Comparison of ENCODE assay signal across 12 cellular contexts in the genomic region with DNA sequence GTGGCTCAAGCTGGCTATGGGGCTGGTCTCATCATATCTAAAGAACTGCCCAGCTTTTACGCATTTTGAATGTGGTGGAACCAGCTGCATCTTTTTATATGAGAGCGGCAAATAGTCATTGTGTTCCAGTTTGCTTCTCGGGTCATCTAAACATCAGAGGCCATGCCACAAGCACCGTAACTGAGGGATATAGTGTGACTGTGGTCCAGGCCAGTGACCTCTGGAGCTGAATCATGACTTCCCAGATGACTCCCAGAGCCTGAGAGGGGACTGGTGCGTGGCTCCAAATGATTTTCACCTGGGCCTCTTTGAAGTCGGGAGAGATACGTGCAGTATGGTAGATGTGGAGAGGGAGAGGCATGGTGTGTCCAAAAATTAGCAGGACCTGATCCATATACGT.
A peak's percentile ranks its signal among the peaks of the same experiment; 100 is the strongest.
DNase-seq lines count a peak whose midpoint lies in the region; FAIRE-seq and TF ChIP-seq lines count a peak whose summit lies in the region.
"Had no signal": no experiment of that assay in that cellular context is flagged by ENCODE, and none has a peak within 500 bp of the region (broad histone marks: within the 10 kb centered on the region; RNA-seq: fewer than 3 reads in every experiment).

No MANE protein-coding gene starts in this region.

- peaks cover 79% of the 10 kb centered on the region for H3K79me2 ChIP-seq in keratinocyte (ENCODE audit: control insufficient read depth, insufficient read depth, low read length)

- dilution Hi-C loops in keratinocyte (cut with MboI; ENCODE audit: extremely low pct_ligation_motif_present, low sequenced_read_pairs) = no loop called here

- H3K9ac ChIP-seq in keratinocyte (ENCODE audit: control insufficient read depth, extremely low read depth, insufficient read depth, low read length) = peak overlapping the region; percentile 32

- FAIRE-seq in keratinocyte (lab: Jason Lieb, UNC) = no peak

- H3K9me1 ChIP-seq in keratinocyte (ENCODE audit: control insufficient read depth, extremely low read depth, insufficient read depth, low read length) = no peaks in the 10 kb centered on the region

- intact Hi-C loops in adrenal gland (cut with DNase I) = no loop called here

- no peak for TF ChIP-seq POLR2A in adrenal gland (IDR thresholded peaks at IDR 0.05)

- peak overlapping the region; percentile 23 for H3K4me2 ChIP-seq in keratinocyte (ENCODE audit: control insufficient read depth, extremely low read depth, insufficient read depth, low read depth, low read length)
- H3K4me2 ChIP-seq: GM23338 had no signal

- H3K9me3 ChIP-seq in adrenal gland (replicated peaks in 1 of 3) (no peaks in the 10 kb centered on the region), keratinocyte (ENCODE audit: control insufficient read depth, low read depth, low read length) (no peaks in the 10 kb centered on the region)

- H4K20me1 ChIP-seq in keratinocyte (ENCODE audit: control insufficient read depth, extremely low read depth, insufficient read depth, low read length) = peaks cover 7% of the 10 kb centered on the region

- no peak overlapping the region for H3K4me3 ChIP-seq in adrenal gland
- H3K4me3 ChIP-seq in keratinocyte (ENCODE audit: control insufficient read depth in 2 of 3, extremely low read depth in 1 of 3, insufficient read depth in 2 of 3, low read depth in 1 of 3, low read length in 3 of 3) = no peak overlapping the region
- H3K4me3 ChIP-seq: GM23338 had no signal

- peaks cover 15 to 20% of the 10 kb centered on the region in 2 donors for H3K4me1 ChIP-seq in adrenal gland (replicated peaks in 1 of 2)
- H3K4me1 ChIP-seq in keratinocyte (ENCODE audit: control insufficient read depth, extremely low read depth, insufficient read depth, low read length) = peaks cover 43% of the 10 kb centered on the region

- H3K27ac ChIP-seq in adrenal gland = peak overlapping the region in 4 of 5 donors; percentile 8 to 85 (median 84)
- H3K27ac ChIP-seq in keratinocyte (ENCODE audit: control insufficient read depth, insufficient read depth, low read length) = peak overlapping the region; percentile 70

- DNase-seq in ELR (ENCODE audit: low read depth) (peak; percentile 56), adrenal gland (peak in 5 of 7 donors; percentile 33 to 57 (median 38)), keratinocyte (ENCODE audit: low read depth, low spot score) (no peak), renal cortical epithelial cell (ENCODE audit: low read depth) (peak; percentile 46), mesenteric fat pad (ENCODE audit: low spot score) (no peak), RPMI8226 (no peak), NCI-H2081 (lab: John Stamatoyannopoulos, UW) (no peak), GM10266 (ENCODE audit: extremely low spot score) (no peak)
- DNase-seq: activated CD4-positive, alpha-beta T cell treated with anti-CD3 and anti-CD28 coated beads, Interleukin-2, amount 50 U/mL, for 48 hours; activated gamma-delta T cell treated with Interleukin-2 at 50 U/mL for 16 hours; T-helper 17 cell had no signal

- TF ChIP-seq CTCF in adrenal gland (IDR thresholded peaks at IDR 0.05) (no peak), keratinocyte (optimal IDR thresholded peaks at IDR 0.05 in 1 of 3, IDR thresholded peaks at IDR 0.05 in 1 of 3, conservative IDR thresholded peaks at IDR 0.05 in 1 of 3; ENCODE audit: extremely low read depth in 1 of 3, insufficient read depth in 2 of 3, low read length in 3 of 3) (no peak), GM10266 (IDR thresholded peaks at IDR 0.05; ENCODE audit: control insufficient read depth, insufficient read depth, low read depth, missing control alignments) (no peak)

- no peaks in the 10 kb centered on the region for H3K27me3 ChIP-seq in adrenal gland
- no peaks in the 10 kb centered on the region for H3K27me3 ChIP-seq in keratinocyte (ENCODE audit: control insufficient read depth, extremely low read depth, insufficient read depth, low read length)

- WGBS in adrenal gland, 4 donors = 72 to 80% (median 80%) methylated on average over 8 of the region's 8 CpGs

- H2AFZ ChIP-seq in keratinocyte (ENCODE audit: control insufficient read depth, low read length) = no peak overlapping the region
- H2AFZ ChIP-seq: GM23338 had no signal

- H3K36me3 ChIP-seq in adrenal gland (replicated peaks in 1 of 2) (no peaks in the 10 kb centered on the region), keratinocyte (ENCODE audit: control insufficient read depth in 2 of 2, extremely low read depth in 1 of 2, insufficient read depth in 2 of 2, low read length in 2 of 2) (peaks cover 17 to 20% of the 10 kb centered on the region in 2 experiments)

Comparison
In these comparisons a context has a peak if more than half of its experiments do, and no peak if none do; other contexts are left out.
1. DNase-seq: peak in ELR (single experiment), adrenal gland (5 of 7) and renal cortical epithelial cell (single experiment); none in keratinocyte (single experiment), mesenteric fat pad (single experiment), RPMI8226 (single experiment), NCI-H2081 (0 of 2) and GM10266 (single experiment).